Comparison of ENCODE assay signal across 8 cellular contexts in genomic region chr16:57300387-57301125, GRCh38. TPM values are rescaled to one million over a fixed set of nuclear protein-coding genes. Genes with fewer than 3 reads are reported as not detected.
DNase-seq lines count a peak whose midpoint lies in the region; ATAC-seq and TF ChIP-seq lines count a peak whose summit lies in the region.

No MANE protein-coding gene starts in this region.

- H3K79me2 ChIP-seq in OCI-LY7 (ENCODE audit: insufficient read depth, low read depth, low read length), result no peaks in the 10 kb centered on the region

- H3K9me3 ChIP-seq in OCI-LY7 (ENCODE audit: low read length) (no peaks in the 10 kb centered on the region), mononuclear cell (ENCODE audit: low read depth, low read length) (no peaks in the 10 kb centered on the region)

- H3K4me3 ChIP-seq in OCI-LY7 (ENCODE audit: low read depth, low read length, poor library complexity, severe bottlenecking) (peak overlapping the region; percentile 71), epithelial cell of proximal tubule (ENCODE audit: low read depth, low read length) (peak overlapping the region; percentile 62), mononuclear cell (ENCODE audit: low read length) (peak overlapping the region; percentile 47)

- intact Hi-C loops in OCI-LY7 (cut with micrococcal nuclease; ENCODE audit: unreplicated experiment), result loop anchor here (1.0 kb wide), 5 partner anchors 113 to 219 kb away; partner anchors contain the start of genes CIAPIN1 and COQ9

- BruUV-seq in OCI-LY7 (replicated peaks; lab: Mats Ljungman, UMichigan), result no TSS peak

- no peaks in the 10 kb centered on the region for H3K36me3 ChIP-seq in OCI-LY7 (ENCODE audit: insufficient read depth, low read length)

- peak; percentile 91 for TF ChIP-seq CTCF in OCI-LY7 (conservative IDR thresholded peaks at IDR 0.05; ENCODE audit: low read length)
- TF ChIP-seq CTCF in epithelial cell of proximal tubule (conservative IDR thresholded peaks at IDR 0.05; ENCODE audit: low read depth, low read length), result peak; percentile 97

- peak overlapping the region; percentile 84 for H3K27ac ChIP-seq in OCI-LY7 (ENCODE audit: low read depth, low read length, poor library complexity, severe bottlenecking)

- TF ChIP-seq RAD21 in Ishikawa (IDR thresholded peaks at IDR 0.05; ENCODE audit: low read depth), result peak; percentile 100

- peaks cover 22% of the 10 kb centered on the region for H3K4me1 ChIP-seq in OCI-LY7 (ENCODE audit: insufficient read depth, low read length, poor library complexity, severe bottlenecking)
- peaks cover 14% of the 10 kb centered on the region for H3K4me1 ChIP-seq in mononuclear cell (ENCODE audit: insufficient read depth, low read length)

- H2AFZ ChIP-seq in OCI-LY7 (ENCODE audit: low read length), result peak overlapping the region; percentile 91; the same call in 1 of the 2 replicates

- ATAC-seq in GM21619 (IDR thresholded peaks at IDR 0.05; ENCODE audit: unreplicated experiment), result peak; percentile 85

- TF ChIP-seq EP300 in Ishikawa (IDR thresholded peaks at IDR 0.05; ENCODE audit: borderline replicate concordance), result peak; percentile 17; the same call in 1 of the 2 replicates

- DNase-seq in DMS153 (lab: John Stamatoyannopoulos, UW) (peak; percentile 98), OCI-LY7 (ENCODE audit: low spot score) (peak; percentile 100), activated T-cell treated with anti-CD3 and anti-CD28 coated beads for 4 hours (peak; percentile 98), epithelial cell of proximal tubule (ENCODE audit: low read depth) (peak; percentile 84)
- DNase-seq in stimulated activated CD8-positive, alpha-beta memory T cell treated with anti-CD3 and anti-CD28 coated beads, Interleukin-2, amount 100 ng/mL, for 1 hour (ENCODE audit: low read depth in 2 of 2), result peak; percentile 97 to 98

- POLR2A ChIA-PET in OCI-LY7 (lab: Charles Lee), result interaction anchor here (0.6 to 1.6 kb wide), 6 partner anchors 10 to 1404 kb away, joined by 3 to 5 read pairs (median 4); partner anchors contain the start of gene POLR2C

- H4K20me1 ChIP-seq in OCI-LY7 (ENCODE audit: insufficient read depth, low read length), result no peaks in the 10 kb centered on the region

- peak overlapping the region; percentile 82 for H3K4me2 ChIP-seq in OCI-LY7 (ENCODE audit: low read length)

- no peaks in the 10 kb centered on the region for H3K9me2 ChIP-seq in OCI-LY7 (ENCODE audit: insufficient read depth, low read length)

- H3K27me3 ChIP-seq in mononuclear cell (ENCODE audit: insufficient read depth, low read length), result no peaks in the 10 kb centered on the region

- CTCF ChIA-PET in OCI-LY7 (lab: Charles Lee; ENCODE audit: unreplicated experiment), result interaction anchor here (1.0 to 2.6 kb wide), 3 partner anchors 55 to 117 kb away, joined by 3 to 18 read pairs (median 5); partner anchors contain the start of gene ARL2BP

TF ChIP-seq in Ishikawa, 13 proteins besides CTCF, POLR2A, EP300 and RAD21:
- TF ChIP-seq TEAD4 (IDR thresholded peaks at IDR 0.05) (peak; percentile 95), YY1 (IDR thresholded peaks at IDR 0.05; ENCODE audit: low read depth) (peak; percentile 55), NFIC (IDR thresholded peaks at IDR 0.05) (0 out of 2 replicates have a peak, but pooled peaks have one; percentile 6), TAF1 (IDR thresholded peaks at IDR 0.05; ENCODE audit: low read depth) (no peak), MAX (IDR thresholded peaks at IDR 0.05) (peak; percentile 51)
- TF ChIP-seq, protein P1, sequence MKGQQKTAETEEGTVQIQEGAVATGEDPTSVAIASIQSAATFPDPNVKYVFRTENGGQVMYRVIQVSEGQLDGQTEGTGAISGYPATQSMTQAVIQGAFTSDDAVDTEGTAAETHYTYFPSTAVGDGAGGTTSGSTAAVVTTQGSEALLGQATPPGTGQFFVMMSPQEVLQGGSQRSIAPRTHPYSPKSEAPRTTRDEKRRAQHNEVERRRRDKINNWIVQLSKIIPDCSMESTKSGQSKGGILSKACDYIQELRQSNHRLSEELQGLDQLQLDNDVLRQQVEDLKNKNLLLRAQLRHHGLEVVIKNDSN (IDR thresholded peaks at IDR 0.05), result no peak

RNA-seq across cellular contexts. Expression of gene PLLP, which starts 16.1 kb away (rescaled TPM):
- total RNA-seq in OCI-LY7 (2014; rRNA removed; shearing (Covaris generic)), result 0.08 and 0.22 TPM in 2 replicates
- total RNA-seq in OCI-LY7 (2022) (not detected in 2 replicates), epithelial cell of proximal tubule (2.5 and 6.1 TPM in 2 replicates), mononuclear cell (0.63 TPM)

RNA-seq across cellular contexts. Expression of gene ARL2BP, which starts 55.5 kb away (rescaled TPM):
- total RNA-seq in OCI-LY7 (2014; rRNA removed; shearing (Covaris generic)), result 25.4 and 26.6 TPM in 2 replicates
- total RNA-seq in OCI-LY7 (2022) (31.2 and 35.7 TPM in 2 replicates), epithelial cell of proximal tubule (44.6 and 55.7 TPM in 2 replicates), mononuclear cell (61.5 TPM)

RNA-seq across cellular contexts. Expression of gene CCL22, which starts 58.0 kb away (rescaled TPM):
- total RNA-seq in OCI-LY7 (2014; rRNA removed; shearing (Covaris generic)), result not detected in 2 replicates
- total RNA-seq in OCI-LY7 (2022) (not detected in 2 replicates), epithelial cell of proximal tubule (not detected in 2 replicates), mononuclear cell (not detected)

Comparison
In these comparisons a context has a peak if more than half of its experiments do, and no peak if none do; other contexts are left out.
1. Peak in every context shown above with its lines: DNase-seq, ATAC-seq, H3K4me3 ChIP-seq and H3K27ac ChIP-seq.